In genomic region chr1:86155807-86156561, GRCh38 we compare ENCODE assay signal across 9 cellular contexts. TPM values are rescaled to one million over a fixed set of nuclear protein-coding genes. Genes with fewer than 3 reads are reported as not detected.
DNase-seq lines count a peak whose midpoint lies in the region; ATAC-seq and TF ChIP-seq lines count a peak whose summit lies in the region.
"Had no signal": no experiment of that assay in that cellular context is flagged by ENCODE, and none has a peak within 500 bp of the region (broad histone marks: within the 10 kb centered on the region; RNA-seq: fewer than 3 reads in every experiment).

No MANE protein-coding gene starts in this region.

- peaks cover 4% of the 10 kb centered on the region for H3K4me1 Mint-ChIP-seq in activated T-cell treated with anti-CD3 and anti-CD28 coated beads, Interleukin-2, amount 50 U/mL, for 24 hours (ENCODE audit: low read depth)
- H3K4me1 Mint-ChIP-seq in stimulated activated naive CD8-positive, alpha-beta T cell treated with anti-CD3 and anti-CD28 coated beads, Interleukin-15, amount 100 ng/mL, for 72 hours, result peaks cover 16% of the 10 kb centered on the region
- H3K4me1 Mint-ChIP-seq in natural killer cell, result peaks cover 0 to 4% of the 10 kb centered on the region in 2 donors

- no peak for TF ChIP-seq CTCF in natural killer cell (IDR thresholded peaks at IDR 0.05)

- peak overlapping the region; percentile 22 for H3K4me3 Mint-ChIP-seq in activated T-cell treated with anti-CD3 and anti-CD28 coated beads, Interleukin-2, amount 50 U/mL, for 24 hours
- H3K4me3 Mint-ChIP-seq in stimulated activated naive CD8-positive, alpha-beta T cell treated with anti-CD3 and anti-CD28 coated beads, Interleukin-15, amount 100 ng/mL, for 72 hours, result peak overlapping the region; percentile 34 to 60
- H3K4me3 Mint-ChIP-seq in natural killer cell, result no peak overlapping the region

- peak; percentile 21 for DNase-seq in activated T-cell treated with anti-CD3 and anti-CD28 coated beads, Interleukin-2, amount 50 U/mL, for 24 hours
- no peak for DNase-seq in activated T-cell treated with anti-CD3 and anti-CD28 coated beads, Interleukin-2, amount 50 U/mL, for 1 hour
- DNase-seq in astrocyte of the hippocampus (ENCODE audit: low read depth, low spot score) (peak; percentile 67), iPS-NIHi7 (ENCODE audit: extremely low spot score) (peak; percentile 49), natural killer cell (no peak), substantia nigra (lab: John Stamatoyannopoulos, UW) (no peak)
- no peak for DNase-seq in stimulated activated naive CD8-positive, alpha-beta T cell treated with anti-CD3 and anti-CD28 coated beads, Interleukin-15, amount 100 ng/mL, for 72 hours

- intact Hi-C loops in natural killer cell (cut with micrococcal nuclease), result no loop called here

- no peaks in the 10 kb centered on the region for H3K9me3 Mint-ChIP-seq in activated T-cell treated with anti-CD3 and anti-CD28 coated beads, Interleukin-2, amount 50 U/mL, for 24 hours
- H3K9me3 Mint-ChIP-seq in stimulated activated naive CD8-positive, alpha-beta T cell treated with anti-CD3 and anti-CD28 coated beads, Interleukin-15, amount 100 ng/mL, for 72 hours, result no peaks in the 10 kb centered on the region
- H3K9me3 Mint-ChIP-seq in natural killer cell, result peaks cover 4 to 6% of the 10 kb centered on the region in 2 donors

- no peak overlapping the region for H3K27ac ChIP-seq in substantia nigra (ENCODE audit: low read depth, low read length, poor library complexity, severe bottlenecking)

- no peaks in the 10 kb centered on the region for H3K36me3 Mint-ChIP-seq in activated T-cell treated with anti-CD3 and anti-CD28 coated beads, Interleukin-2, amount 50 U/mL, for 24 hours (ENCODE audit: low read depth)
- peaks cover 8% of the 10 kb centered on the region for H3K36me3 Mint-ChIP-seq in natural killer cell

- H3K27me3 Mint-ChIP-seq in activated T-cell treated with anti-CD3 and anti-CD28 coated beads, Interleukin-2, amount 50 U/mL, for 24 hours, result peaks cover 44% of the 10 kb centered on the region
- H3K27me3 Mint-ChIP-seq in stimulated activated naive CD8-positive, alpha-beta T cell treated with anti-CD3 and anti-CD28 coated beads, Interleukin-15, amount 100 ng/mL, for 72 hours, result peaks cover 39% of the 10 kb centered on the region
- H3K27me3 Mint-ChIP-seq in natural killer cell (ENCODE audit: low read depth in 2 of 2), result peaks cover 18 to 21% of the 10 kb centered on the region in 2 donors

- ATAC-seq in stimulated activated naive CD8-positive, alpha-beta T cell treated with anti-CD3 and anti-CD28 coated beads, Interleukin-15, amount 100 ng/mL, for 72 hours, result peak; percentile 31
- no peak for ATAC-seq in natural killer cell
- no peak for ATAC-seq in HG03097 (IDR thresholded peaks at IDR 0.05; ENCODE audit: low FRiP score, unreplicated experiment)

- no peak overlapping the region for H3K27ac Mint-ChIP-seq in activated T-cell treated with anti-CD3 and anti-CD28 coated beads, Interleukin-2, amount 50 U/mL, for 24 hours
- H3K27ac Mint-ChIP-seq in stimulated activated naive CD8-positive, alpha-beta T cell treated with anti-CD3 and anti-CD28 coated beads, Interleukin-15, amount 100 ng/mL, for 72 hours, result peak overlapping the region in 1 of 2 donors; percentile 42
- no peak overlapping the region for H3K27ac Mint-ChIP-seq in natural killer cell

RNA-seq across cellular contexts. Expression of gene COL24A1, which starts 0.6 kb away (rescaled TPM):
- under 1 TPM; 0.20 to 0.54 (median 0.54) TPM for total RNA-seq in natural killer cell
- total RNA-seq: activated CD8-positive, alpha-beta memory T cell treated with anti-CD3 and anti-CD28 coated beads for 36 hours had no signal

Comparison
In these comparisons a context has a peak if more than half of its experiments do, and no peak if none do; other contexts are left out.
1. DNase-seq: peak in activated T-cell treated with anti-CD3 and anti-CD28 coated beads, Interleukin-2, amount 50 U/mL, for 24 hours (single experiment), astrocyte of the hippocampus (single experiment) and iPS-NIHi7 (single experiment); none in activated T-cell treated with anti-CD3 and anti-CD28 coated beads, Interleukin-2, amount 50 U/mL, for 1 hour (single experiment), stimulated activated naive CD8-positive, alpha-beta T cell treated with anti-CD3 and anti-CD28 coated beads, Interleukin-15, amount 100 ng/mL, for 72 hours (0 of 2), natural killer cell (single experiment) and substantia nigra (0 of 49).